24 cellular contexts compared by ENCODE assay signal in genomic region chr7:88787777-88788176, GRCh38. TPM values are rescaled to one million over a fixed set of nuclear protein-coding genes. Genes with fewer than 3 reads are reported as not detected.
DNase-seq lines count a peak whose midpoint lies in the region; TF ChIP-seq lines count a peak whose summit lies in the region.
"Had no signal": no experiment of that assay in that cellular context is flagged by ENCODE, and none has a peak within 500 bp of the region (broad histone marks: within the 10 kb centered on the region; RNA-seq: fewer than 3 reads in every experiment).

No MANE protein-coding gene starts in this region.

- H3K9me3 ChIP-seq in SU-DHL-6 (ENCODE audit: insufficient read depth, low read length), result no peaks in the 10 kb centered on the region
- H3K9me3 ChIP-seq in neuronal stem cell (replicated peaks in 1 of 2; ENCODE audit: control insufficient read depth in 2 of 2, insufficient read depth in 1 of 2, low read depth in 1 of 2, low read length in 2 of 2), result no peaks in the 10 kb centered on the region
- H3K9me3 ChIP-seq: BE2C, BLaER1 had no signal

- H3K79me1 ChIP-seq in neuronal stem cell (ENCODE audit: low read depth, low read length), result no peaks in the 10 kb centered on the region

- POLR2A ChIA-PET in HEK293T (lab: Yijun Ruan, JAX), result no interaction called here

- DNase-seq in HEK293T (ENCODE audit: extremely low spot score) (no peak), neuronal stem cell (ENCODE audit: low spot score) (no peak), SW 1271 (lab: John Stamatoyannopoulos, UW) (no peak)
- no peak for DNase-seq in activated CD8-positive, alpha-beta memory T cell treated with anti-CD3 and anti-CD28 coated beads, Interleukin-2, amount 50 U/mL, for 4 hours
- DNase-seq: 8988T; ACHN; BE2C; C1 segment of cervical spinal cord; CD4-positive, alpha-beta memory T cell; CD4-positive, CD25-positive, alpha-beta regulatory T cell; CD8-positive, alpha-beta memory T cell; COR-L47; DMS 273 treated with DMSO at 0.1 percent for 48 hours; DMS153; DMS53; DMS79; DND-41; EL; GDM1 had no signal

- H3K36me3 ChIP-seq in SU-DHL-6 (ENCODE audit: low read length), result no peaks in the 10 kb centered on the region
- no peaks in the 10 kb centered on the region for H3K36me3 ChIP-seq in neuronal stem cell (replicated peaks in 1 of 2; ENCODE audit: control insufficient read depth in 2 of 2, insufficient read depth in 2 of 2, low read length in 2 of 2)
- H3K36me3 ChIP-seq: BE2C, BLaER1 had no signal

- H2BK5ac ChIP-seq in neuronal stem cell (ENCODE audit: low read length), result no peak overlapping the region

- H3K9me2 ChIP-seq in SU-DHL-6 (replicated peaks; ENCODE audit: insufficient read depth, low read length), result no peaks in the 10 kb centered on the region

- no peaks in the 10 kb centered on the region for H3K4me1 ChIP-seq in neuronal stem cell (ENCODE audit: control insufficient read depth in 2 of 2, insufficient read depth in 1 of 2, low read depth in 1 of 2, low read length in 2 of 2)
- H3K4me1 ChIP-seq: BE2C, BLaER1 had no signal

- H3K27ac ChIP-seq in SU-DHL-6 (ENCODE audit: low read depth, low read length), result no peak overlapping the region
- H3K27ac ChIP-seq in neuronal stem cell (replicated peaks; ENCODE audit: low read length), result no peak overlapping the region
- H3K27ac ChIP-seq: BLaER1 had no signal

- no peaks in the 10 kb centered on the region for H3K27me3 ChIP-seq in SU-DHL-6 (ENCODE audit: low read length)
- H3K27me3 ChIP-seq in neuronal stem cell (ENCODE audit: control insufficient read depth in 3 of 3, insufficient read depth in 3 of 3, low read depth in 1 of 3, low read length in 3 of 3), result no peaks in the 10 kb centered on the region
- H3K27me3 ChIP-seq: BE2C, BLaER1 had no signal

- H2AK5ac ChIP-seq in neuronal stem cell (ENCODE audit: low read depth, low read length), result no peak overlapping the region

- no peak overlapping the region for H2BK120ac ChIP-seq in neuronal stem cell (ENCODE audit: low read depth, low read length)

- no peaks in the 10 kb centered on the region for H3K79me2 ChIP-seq in SU-DHL-6 (ENCODE audit: insufficient read depth, low read length)

- no peaks in the 10 kb centered on the region for H4K20me1 ChIP-seq in SU-DHL-6 (ENCODE audit: low read depth, low read length)
- H4K20me1 ChIP-seq: BLaER1 had no signal

- H3K4me2 ChIP-seq in SU-DHL-6 (ENCODE audit: low read depth, low read length, poor library complexity, severe bottlenecking), result no peak overlapping the region
- no peak overlapping the region for H3K4me2 ChIP-seq in neuronal stem cell (ENCODE audit: insufficient read depth, low read length, poor library complexity, severe bottlenecking)
- H3K4me2 ChIP-seq: BLaER1 had no signal

- no peak overlapping the region for H4K8ac ChIP-seq in neuronal stem cell (ENCODE audit: low read depth, low read length)

- no peak overlapping the region for H2BK12ac ChIP-seq in neuronal stem cell (ENCODE audit: low read length)

- no peak overlapping the region for H3K23ac ChIP-seq in neuronal stem cell (ENCODE audit: low read depth, low read length, poor library complexity)

- no peak overlapping the region for H3K4ac ChIP-seq in neuronal stem cell (ENCODE audit: low read length)

- H3F3A ChIP-seq in SU-DHL-6 (ENCODE audit: insufficient read depth), result no peaks in the 10 kb centered on the region

- H3K4me3 ChIP-seq in SU-DHL-6 (ENCODE audit: insufficient read depth, low read length, poor library complexity, severe bottlenecking), result no peak overlapping the region
- H3K4me3 ChIP-seq in neuronal stem cell (ENCODE audit: low read length in 2 of 2), result no peak overlapping the region
- H3K4me3 ChIP-seq: BLaER1, GM12878 had no signal

- peak overlapping the region; percentile 23 for H2AFZ ChIP-seq in SU-DHL-6 (ENCODE audit: low read depth, low read length, severe bottlenecking)
- H2AFZ ChIP-seq in neuronal stem cell (ENCODE audit: low read length), result no peak overlapping the region

- H3K14ac ChIP-seq in neuronal stem cell (ENCODE audit: low read length), result peak overlapping the region; percentile 6

- no CpG with 5 or more reads among the region's 2 CpGs for WGBS in neuronal stem cell (ENCODE audit: extremely low coverage in 2 of 2, insufficient read length in 2 of 2, insufficient replicate concordance in 1 of 2), 2 donors

- H3K9ac ChIP-seq in SU-DHL-6 (ENCODE audit: low read length) (no peak overlapping the region), neuronal stem cell (ENCODE audit: low read depth, low read length, poor library complexity) (no peak overlapping the region)
- H3K9ac ChIP-seq: BLaER1 had no signal

- H4K91ac ChIP-seq in neuronal stem cell (ENCODE audit: low read depth, low read length, poor library complexity), result no peak overlapping the region

- TF ChIP-seq CTCF in SU-DHL-6 (IDR thresholded peaks at IDR 0.05; ENCODE audit: insufficient read depth, low read length, poor library complexity, severe bottlenecking), result no peak

- CTCF ChIA-PET in HEK293T (lab: Yijun Ruan, JAX), result no interaction called here

- H3K18ac ChIP-seq in neuronal stem cell (ENCODE audit: low read length), result no peak overlapping the region

- H2BK15ac ChIP-seq in neuronal stem cell (ENCODE audit: low read length), result no peak overlapping the region

TF ChIP-seq in HEK293T, 16 proteins besides CTCF, POLR2A, EP300 and RAD21:
- TF ChIP-seq FOXK2 (IDR thresholded peaks at IDR 0.05) (no peak), SUZ12 (IDR thresholded peaks at IDR 0.05) (no peak), PKNOX1 (IDR thresholded peaks at IDR 0.05) (peak; percentile 54), FOXA1 (IDR thresholded peaks at IDR 0.05) (no peak)

RNA-seq across cellular contexts. Expression of gene TEX47, which starts 7.8 kb away (rescaled TPM):
- not detected for polyA plus RNA-seq in neuronal stem cell (2013, experiment 1 of 2)
- polyA plus RNA-seq in neuronal stem cell (2013, experiment 2 of 2), result not detected
- polyA plus RNA-seq: AG04450; CD14-positive monocyte; CD4-positive, alpha-beta memory T cell; CD4-positive, CD25-positive, alpha-beta regulatory T cell; CD8-positive, alpha-beta memory T cell; GM12878 had no signal

RNA-seq across cellular contexts. Expression of gene ZNF804B, which starts 28.3 kb away (rescaled TPM):
- not detected for polyA plus RNA-seq in neuronal stem cell (2013, experiment 1 of 2)
- not detected for polyA plus RNA-seq in neuronal stem cell (2013, experiment 2 of 2)
- polyA plus RNA-seq: AG04450; CD14-positive monocyte; CD4-positive, alpha-beta memory T cell; CD4-positive, CD25-positive, alpha-beta regulatory T cell; CD8-positive, alpha-beta memory T cell; GM12878 had no signal
